18 cellular contexts compared by ENCODE assay signal in genomic region chrX:97846718-97847237, GRCh38.
DNase-seq lines count a peak whose midpoint lies in the region; ATAC-seq and TF ChIP-seq lines count a peak whose summit lies in the region.
"Had no signal": no experiment of that assay in that cellular context is flagged by ENCODE, and none has a peak within 500 bp of the region (broad histone marks: within the 10 kb centered on the region; RNA-seq: fewer than 3 reads in every experiment).

No MANE protein-coding gene starts in this region.

- H3K23ac ChIP-seq in IMR-90 (ENCODE audit: low read depth, low read length) = no peak overlapping the region

- TF ChIP-seq RAD21 in IMR-90 (IDR thresholded peaks at IDR 0.05; ENCODE audit: low read length) = no peak

- H2BK5ac ChIP-seq in IMR-90 (ENCODE audit: low read depth, low read length, poor library complexity, severe bottlenecking) = no peak overlapping the region

- no peaks in the 10 kb centered on the region for H3K27me3 Mint-ChIP-seq in neural crest cell (ENCODE audit: low read depth)
- H3K27me3 Mint-ChIP-seq: B cell had no signal

- POLR2A ChIA-PET in GM10248 (lab: Yijun Ruan, JAX) = no interaction called here
- POLR2A ChIA-PET in IMR-90 (lab: Charles Lee; ENCODE audit: unreplicated experiment) = no interaction called here

- H3K18ac ChIP-seq in IMR-90 (ENCODE audit: low read depth, low read length) = no peak overlapping the region

- H3K36me3 ChIP-seq in IMR-90 (ENCODE audit: control insufficient read depth, insufficient read depth, low read length) = no peaks in the 10 kb centered on the region
- H3K36me3 ChIP-seq in aorta (ENCODE audit: control insufficient read depth in 1 of 2, insufficient read depth in 2 of 2, low read length in 1 of 2) = no peaks in the 10 kb centered on the region
- H3K36me3 ChIP-seq: BLaER1 had no signal

- intact Hi-C loops in IMR-90 (cut with micrococcal nuclease) (no loop called here), aorta (cut with DNase I) (no loop called here)

- no peak for TF ChIP-seq CTCF in GM10248 (IDR thresholded peaks at IDR 0.05; ENCODE audit: control extremely low read depth, extremely low read depth, low read depth, missing control alignments)
- TF ChIP-seq CTCF in IMR-90 (conservative IDR thresholded peaks at IDR 0.05; ENCODE audit: low read depth, low read length) = no peak
- TF ChIP-seq CTCF in neural crest cell (conservative IDR thresholded peaks at IDR 0.05) = no peak

- no peak overlapping the region for H3K4me3 Mint-ChIP-seq in neural crest cell
- H3K4me3 Mint-ChIP-seq: B cell; CD4-positive, CD25-positive, alpha-beta regulatory T cell; CD8-positive, alpha-beta T cell had no signal

- H3K27me3 ChIP-seq in IMR-90 (ENCODE audit: control insufficient read depth, insufficient read depth, low read length) (no peaks in the 10 kb centered on the region), aorta (ENCODE audit: control insufficient read depth in 1 of 2, insufficient read depth in 2 of 2, low read length in 1 of 2) (no peaks in the 10 kb centered on the region)

- no peak overlapping the region for H3K14ac ChIP-seq in IMR-90 (replicated peaks; ENCODE audit: low read depth, low read length)

- no peak overlapping the region for H3K9ac ChIP-seq in IMR-90 (ENCODE audit: low read depth, low read length)
- H3K9ac ChIP-seq: BLaER1 had no signal

- H4K20me1 ChIP-seq in IMR-90 (ENCODE audit: insufficient read depth, low read length) = no peaks in the 10 kb centered on the region

- H2BK15ac ChIP-seq in IMR-90 (ENCODE audit: low read depth, low read length) = no peak overlapping the region

- in situ Hi-C loops in IMR-90 (cut with MboI; ENCODE audit: low sequenced_read_pairs) = no loop called here

- DNase-seq in GM10248 (ENCODE audit: extremely low spot score) = peak; percentile 6
- no peak for DNase-seq in IMR-90
- DNase-seq in neural crest cell (ENCODE audit: low read depth, low spot score) = no peak
- peak; percentile 29 to 59 for DNase-seq in aorta
- no peak for DNase-seq in activated CD4-positive, alpha-beta T cell treated with anti-CD3 and anti-CD28 coated beads, Interleukin-2, amount 50 U/mL, for 4 hours
- DNase-seq: Caco-2; CD4-positive, CD25-positive, alpha-beta regulatory T cell; CD8-positive, alpha-beta T cell; DMS153; DND-41; GOT3 had no signal

- no peak overlapping the region for H3K4ac ChIP-seq in IMR-90 (ENCODE audit: low read depth, low read length)

- TF ChIP-seq POLR2A in IMR-90 (IDR thresholded peaks at IDR 0.05; ENCODE audit: low read depth, low read length) = no peak

- no peak overlapping the region for H3K56ac ChIP-seq in IMR-90 (ENCODE audit: extremely low read depth, insufficient read depth, low read length)

- dilution Hi-C loops in IMR-90 (cut with HindIII; ENCODE audit: low sequenced_read_pairs, unreplicated experiment) = no loop called here

- H4K91ac ChIP-seq in IMR-90 (ENCODE audit: insufficient read depth, low read depth, low read length) = no peak overlapping the region

- peak overlapping the region; percentile 35 for H3K27ac Mint-ChIP-seq in neural crest cell (ENCODE audit: unreplicated experiment)
- H3K27ac Mint-ChIP-seq: B cell; CD4-positive, CD25-positive, alpha-beta regulatory T cell; CD8-positive, alpha-beta T cell had no signal

- H2BK20ac ChIP-seq in IMR-90 (ENCODE audit: low read depth, low read length) = no peak overlapping the region

- H4K8ac ChIP-seq in IMR-90 (ENCODE audit: low read depth in 2 of 2, low read length in 2 of 2) = no peak overlapping the region

- ATAC-seq in IMR-90 (ENCODE audit: low read depth) = no peak
- ATAC-seq in aorta (ENCODE audit: low FRiP score) = no peak
- ATAC-seq in GM21825 (IDR thresholded peaks at IDR 0.05; ENCODE audit: unreplicated experiment) = no peak
- ATAC-seq in HG03521 (IDR thresholded peaks at IDR 0.05; ENCODE audit: unreplicated experiment) = no peak
- ATAC-seq: CD8-positive, alpha-beta T cell; GM12878; HCT116 had no signal

- BruUV-seq in IMR-90 (replicated peaks; lab: Mats Ljungman, UMichigan) = no TSS peak

- no peak overlapping the region for H2AFZ ChIP-seq in IMR-90 (replicated peaks; ENCODE audit: low read length, poor library complexity)

- peaks cover 48% of the 10 kb centered on the region; the same call in 1 of the 2 replicates for H3K9me3 ChIP-seq in IMR-90 (ENCODE audit: control insufficient read depth, insufficient read depth, low read length)
- H3K9me3 ChIP-seq in aorta (ENCODE audit: control insufficient read depth, low read length) = no peaks in the 10 kb centered on the region
- H3K9me3 ChIP-seq: Caco-2 had no signal

- H4K5ac ChIP-seq in IMR-90 (ENCODE audit: low read depth, low read length) = no peak overlapping the region

- peaks cover 51% of the 10 kb centered on the region for H3K9me3 Mint-ChIP-seq in neural crest cell

- H3K4me1 ChIP-seq in IMR-90 (ENCODE audit: control insufficient read depth, insufficient read depth, low read length) (no peaks in the 10 kb centered on the region), aorta (ENCODE audit: control insufficient read depth in 1 of 2, insufficient read depth in 2 of 2, low read length in 2 of 2) (no peaks in the 10 kb centered on the region)
- H3K4me1 ChIP-seq: BLaER1, Caco-2 had no signal

- H3K9me1 ChIP-seq in IMR-90 (ENCODE audit: insufficient read depth, low read length) = no peaks in the 10 kb centered on the region

- 93% methylated on average over 12 of the region's 25 CpGs; no CpG with 5 or more reads in 1 of the 2 experiments for WGBS in IMR-90 (ENCODE audit: extremely low coverage in 2 of 2, insufficient read length in 1 of 2), 2 experiments
- WGBS in aorta, 2 donors = 96 to 97% methylated on average over 25 of the region's 25 CpGs

- H2AK5ac ChIP-seq in IMR-90 (ENCODE audit: low read depth, low read length) = no peak overlapping the region

- no peak overlapping the region for H2BK120ac ChIP-seq in IMR-90 (ENCODE audit: low read depth, low read length)

- CTCF ChIA-PET in GM10248 (lab: Yijun Ruan, JAX) = no interaction called here
- CTCF ChIA-PET in IMR-90 (lab: Yijun Ruan, JAX) = no interaction called here

- no peaks in the 10 kb centered on the region for H3K4me1 Mint-ChIP-seq in neural crest cell
- H3K4me1 Mint-ChIP-seq: B cell; CD4-positive, CD25-positive, alpha-beta regulatory T cell had no signal

- H3K36me3 Mint-ChIP-seq in neural crest cell (ENCODE audit: low read depth) = peaks cover 61% of the 10 kb centered on the region
- H3K36me3 Mint-ChIP-seq: CD4-positive, CD25-positive, alpha-beta regulatory T cell; CD8-positive, alpha-beta T cell had no signal

- no peak overlapping the region for H3K4me3 ChIP-seq in IMR-90 (ENCODE audit: insufficient read depth, low read depth, low read length)
- H3K4me3 ChIP-seq in aorta (ENCODE audit: low read length in 2 of 2) = no peak overlapping the region
- H3K4me3 ChIP-seq: BLaER1, GM12878 had no signal

- H3K4me2 ChIP-seq in IMR-90 (ENCODE audit: low read depth, low read length) = no peak overlapping the region
- H3K4me2 ChIP-seq: BLaER1 had no signal

- H3K79me1 ChIP-seq in IMR-90 (ENCODE audit: low read depth in 1 of 2, low read length in 2 of 2) = no peaks in the 10 kb centered on the region

- H3K27ac ChIP-seq in IMR-90 (ENCODE audit: insufficient read depth, low read length) = no peak overlapping the region
- no peak overlapping the region for H3K27ac ChIP-seq in aorta (ENCODE audit: low read depth in 1 of 2, low read length in 2 of 2)
- H3K27ac ChIP-seq: BLaER1, C4-2B had no signal

- H2AK9ac ChIP-seq in IMR-90 (replicated peaks; ENCODE audit: low read depth, low read length, poor library complexity) = no peak overlapping the region

TF ChIP-seq in IMR-90, 13 proteins besides CTCF, POLR2A, EP300 and RAD21:
- TF ChIP-seq RFX5 (IDR thresholded peaks at IDR 0.05; ENCODE audit: low read depth, low read length) (no peak), MAFK (IDR thresholded peaks at IDR 0.05; ENCODE audit: low read depth, low read length) (peak; percentile 30; the same call in 1 of the 2 replicates)

Comparison
In these comparisons a context has a peak if more than half of its experiments do, and no peak if none do; other contexts are left out.
1. DNase-seq: peak in GM10248 (single experiment) and aorta (2 of 2); none in IMR-90 (single experiment), neural crest cell (single experiment) and activated CD4-positive, alpha-beta T cell treated with anti-CD3 and anti-CD28 coated beads, Interleukin-2, amount 50 U/mL, for 4 hours (0 of 2).